ENCODE assay signal across 10 cellular contexts in the genomic region with DNA sequence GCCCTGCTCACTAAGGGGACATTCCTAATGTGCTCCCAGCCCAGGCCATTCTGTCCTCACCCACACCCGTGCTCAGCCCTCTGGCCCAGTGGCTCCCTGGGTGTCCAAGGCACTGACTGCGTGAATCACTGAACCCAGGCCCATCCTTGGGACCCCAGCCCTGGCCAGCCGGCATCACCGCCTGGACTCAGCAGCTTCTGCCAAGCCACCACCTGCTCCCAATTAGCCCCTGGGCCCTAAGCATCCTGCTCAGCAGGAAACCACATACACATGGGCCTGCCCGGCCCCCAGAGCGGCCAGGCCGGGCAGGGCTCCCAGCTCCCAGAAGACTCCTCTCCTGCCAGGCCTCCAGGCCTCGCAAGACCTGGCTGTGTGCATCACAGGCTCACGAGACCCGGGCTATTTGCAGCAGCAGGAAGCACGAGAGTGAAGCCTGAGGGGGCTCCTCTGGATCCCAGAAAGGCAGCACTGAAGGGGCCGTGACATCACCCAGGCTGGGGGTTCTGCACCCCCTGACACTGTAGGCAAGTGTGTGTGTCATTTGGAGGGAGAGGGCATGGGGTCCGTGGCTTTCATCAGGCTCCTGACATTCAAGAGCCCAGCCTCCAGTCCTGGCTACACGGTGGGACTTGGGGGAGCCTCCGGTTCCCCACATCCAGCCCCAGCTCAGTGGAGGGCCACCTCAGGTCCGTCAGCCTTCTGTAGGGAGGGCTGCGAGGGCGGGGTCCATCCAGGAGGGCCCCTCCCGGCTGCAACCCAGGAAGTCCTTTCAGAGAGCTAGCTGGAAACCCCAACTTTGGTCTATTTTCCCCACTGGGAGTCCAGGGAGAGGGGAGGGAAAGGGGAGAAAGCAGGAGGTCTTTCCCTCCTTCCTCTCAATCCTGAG. TPM values are rescaled to one million over a fixed set of nuclear protein-coding genes. Genes with fewer than 3 reads are reported as not detected.
A peak's percentile ranks its signal among the peaks of the same experiment; 100 is the strongest.
DNase-seq lines count a peak whose midpoint lies in the region; ATAC-seq and TF ChIP-seq lines count a peak whose summit lies in the region.
"Had no signal": no experiment of that assay in that cellular context is flagged by ENCODE, and none has a peak within 500 bp of the region (broad histone marks: within the 10 kb centered on the region; RNA-seq: fewer than 3 reads in every experiment).

No MANE protein-coding gene starts in this region.

- H3K27me3 ChIP-seq in transverse colon = peaks cover 34% of the 10 kb centered on the region
- H3K27me3 ChIP-seq in CD8-positive, alpha-beta T cell (ENCODE audit: insufficient read depth, low read length) = peaks cover 6% of the 10 kb centered on the region

- CTCF ChIA-PET in CD8-positive, alpha-beta T cell (lab: Charles Lee) = interaction anchor here (1.1 kb wide), 1 partner anchor 17 kb away, joined by 5 read pairs; no protein-coding TSS in a partner anchor

- H3K4me3 ChIP-seq in transverse colon = peak overlapping the region in 2 of 4 donors; percentile 48 to 49
- H3K4me3 ChIP-seq in CD8-positive, alpha-beta T cell (ENCODE audit: low read depth, low read length) = no peak overlapping the region

- no peaks in the 10 kb centered on the region for H3K9me3 Mint-ChIP-seq in effector memory CD8-positive, alpha-beta T cell
- H3K9me3 Mint-ChIP-seq in CD8-positive, alpha-beta T cell = no peaks in the 10 kb centered on the region
- H3K9me3 Mint-ChIP-seq: dendritic cell treated with granulocyte-macrophage colony-stimulating factor and Interleukin-4, amounts not matched to agents 40 ng/mL and 50 ng/mL, for 4 days; T-helper 1 cell treated with Interleukin-12 subunit alpha and Interleukin-12 subunit beta and Interleukin-4 antibody, amounts not matched to agents 30 μg/mL and 1 μg/mL, for 36 hours had no signal

- WGBS in transverse colon (ENCODE audit: low coverage in 1 of 2), 2 donors = 59% methylated on average over 19 of the region's 19 CpGs; no CpG with 5 or more reads in 1 of the 2 donors

- no peaks in the 10 kb centered on the region for H3K9me3 ChIP-seq in transverse colon
- H3K9me3 ChIP-seq in CD8-positive, alpha-beta T cell (ENCODE audit: low read length) = no peaks in the 10 kb centered on the region

- in situ Hi-C loops in transverse colon (cut with MboI; ENCODE audit: low pct_ligation_motif_present in 1 of 4, low pct_unique_long_range_greater_than_20kb in 1 of 4, low sequenced_read_pairs in 3 of 4) = no loop called here

- H3K27me3 Mint-ChIP-seq in effector memory CD8-positive, alpha-beta T cell = peaks cover 18 to 27% of the 10 kb centered on the region in 2 donors
- peaks cover 18% of the 10 kb centered on the region for H3K27me3 Mint-ChIP-seq in CD8-positive, alpha-beta T cell (ENCODE audit: low read depth)

- H3K4me1 Mint-ChIP-seq in effector memory CD8-positive, alpha-beta T cell (ENCODE audit: low read depth in 2 of 2) = peaks cover 10 to 11% of the 10 kb centered on the region in 2 donors
- peaks cover 6% of the 10 kb centered on the region for H3K4me1 Mint-ChIP-seq in CD8-positive, alpha-beta T cell (ENCODE audit: low read depth)

- TF ChIP-seq CTCF in transverse colon (IDR thresholded peaks at IDR 0.05) = no peak
- no peak for TF ChIP-seq CTCF in CD8-positive, alpha-beta T cell (IDR thresholded peaks at IDR 0.05)

- intact Hi-C loops in transverse colon (cut with DNase I; ENCODE audit: low total_unique reads) = no loop called here
- intact Hi-C loops in CD8-positive, alpha-beta T cell (cut with DNase I, micrococcal nuclease) = no loop called here

- H3K27ac ChIP-seq in transverse colon = peak overlapping the region; percentile 53 to 80 (median 59)
- H3K27ac ChIP-seq in CD8-positive, alpha-beta T cell (ENCODE audit: low read depth, low read length) = no peak overlapping the region

- H3K27ac Mint-ChIP-seq in effector memory CD8-positive, alpha-beta T cell = no peak overlapping the region
- H3K27ac Mint-ChIP-seq in CD8-positive, alpha-beta T cell = no peak overlapping the region
- H3K27ac Mint-ChIP-seq: dendritic cell treated with granulocyte-macrophage colony-stimulating factor and Interleukin-4, amounts not matched to agents 40 ng/mL and 50 ng/mL, for 4 days; T-helper 1 cell treated with Interleukin-12 subunit alpha and Interleukin-12 subunit beta and Interleukin-4 antibody, amounts not matched to agents 30 μg/mL and 1 μg/mL, for 36 hours had no signal

- TF ChIP-seq EP300 in transverse colon (IDR thresholded peaks at IDR 0.05; ENCODE audit: low read depth) = no peak

- peak overlapping the region; percentile 79 to 84 for H3K4me3 Mint-ChIP-seq in effector memory CD8-positive, alpha-beta T cell
- no peak overlapping the region for H3K4me3 Mint-ChIP-seq in CD8-positive, alpha-beta T cell
- H3K4me3 Mint-ChIP-seq: dendritic cell treated with granulocyte-macrophage colony-stimulating factor and Interleukin-4, amounts not matched to agents 40 ng/mL and 50 ng/mL, for 4 days; T-helper 1 cell treated with Interleukin-12 subunit alpha and Interleukin-12 subunit beta and Interleukin-4 antibody, amounts not matched to agents 30 μg/mL and 1 μg/mL, for 36 hours had no signal

- peaks cover 3 to 32% (median 15%) of the 10 kb centered on the region in 4 donors for H3K4me1 ChIP-seq in transverse colon
- H3K4me1 ChIP-seq in CD8-positive, alpha-beta T cell (ENCODE audit: insufficient read depth, low read length) = no peaks in the 10 kb centered on the region

- no peak for ATAC-seq in effector memory CD8-positive, alpha-beta T cell (replicated peaks)
- no peak for ATAC-seq in HG02981 (IDR thresholded peaks at IDR 0.05; ENCODE audit: unreplicated experiment)
- ATAC-seq in CD8-positive, alpha-beta T cell = no peak

- POLR2A ChIA-PET in CD8-positive, alpha-beta T cell (lab: Charles Lee) = no interaction called here

- DNase-seq in NCI-H146 (lab: John Stamatoyannopoulos, UW) (peak; percentile 71), lung microvascular endothelial cell (ENCODE audit: low read depth in 2 of 2) (peak; percentile 41 to 90), transverse colon (peak; percentile 29), NCI-H2196 treated with DMSO at 0.1 percent for 48 hours (lab: John Stamatoyannopoulos, UW; ENCODE audit: unreplicated experiment) (no peak), CD1c-positive myeloid dendritic cell (ENCODE audit: extremely low spot score) (no peak)
- no peak for DNase-seq in effector memory CD8-positive, alpha-beta T cell
- DNase-seq in CD8-positive, alpha-beta T cell = no peak

- peaks cover 4% of the 10 kb centered on the region for H3K36me3 Mint-ChIP-seq in effector memory CD8-positive, alpha-beta T cell (ENCODE audit: insufficient read depth)
- no peaks in the 10 kb centered on the region for H3K36me3 Mint-ChIP-seq in CD8-positive, alpha-beta T cell

- no peak for TF ChIP-seq POLR2A in transverse colon (IDR thresholded peaks at IDR 0.05)

- H3K36me3 ChIP-seq in transverse colon = no peaks in the 10 kb centered on the region
- H3K36me3 ChIP-seq in CD8-positive, alpha-beta T cell (ENCODE audit: insufficient read depth, low read length) = no peaks in the 10 kb centered on the region

RNA-seq across cellular contexts. Expression of a gene that starts 1.6 kb away (rescaled TPM):
- 15.9 and 25.6 TPM in 2 replicates for total RNA-seq in lung microvascular endothelial cell
- total RNA-seq in transverse colon = 1 to 10 TPM in 3 of 4 donors, not detected in 1; 1.1 to 5.6 (median 3.5) TPM
- not detected for total RNA-seq in CD8-positive, alpha-beta T cell

RNA-seq across cellular contexts. Expression of a gene that starts 32.9 kb away (rescaled TPM):
- total RNA-seq in lung microvascular endothelial cell = 25.1 and 44.6 TPM in 2 replicates
- total RNA-seq in transverse colon = 10 to 100 TPM; 34.4 to 70.8 (median 60.9) TPM
- total RNA-seq in CD8-positive, alpha-beta T cell = 10 to 100 TPM; 23.4 to 24.2 TPM

RNA-seq across cellular contexts. Expression of a gene that starts 57.1 kb away (rescaled TPM):
- total RNA-seq in lung microvascular endothelial cell (8.1 and 18.3 TPM in 2 replicates), transverse colon (100 to 1,000 TPM in 1 of 4 donors, 10 to 100 TPM in 3; 13.0 to 149 (median 23.7) TPM)
- total RNA-seq in CD8-positive, alpha-beta T cell = 10 to 100 TPM; 51.2 to 54.0 TPM

Comparison
In these comparisons a context has a peak if more than half of its experiments do, and no peak if none do; other contexts are left out.
1. DNase-seq: peak in NCI-H146 (single experiment), lung microvascular endothelial cell (2 of 2) and transverse colon (single experiment); none in effector memory CD8-positive, alpha-beta T cell (0 of 3), NCI-H2196 treated with DMSO at 0.1 percent for 48 hours (single experiment), CD8-positive, alpha-beta T cell (0 of 7) and CD1c-positive myeloid dendritic cell (single experiment).